In the genomic region with DNA sequence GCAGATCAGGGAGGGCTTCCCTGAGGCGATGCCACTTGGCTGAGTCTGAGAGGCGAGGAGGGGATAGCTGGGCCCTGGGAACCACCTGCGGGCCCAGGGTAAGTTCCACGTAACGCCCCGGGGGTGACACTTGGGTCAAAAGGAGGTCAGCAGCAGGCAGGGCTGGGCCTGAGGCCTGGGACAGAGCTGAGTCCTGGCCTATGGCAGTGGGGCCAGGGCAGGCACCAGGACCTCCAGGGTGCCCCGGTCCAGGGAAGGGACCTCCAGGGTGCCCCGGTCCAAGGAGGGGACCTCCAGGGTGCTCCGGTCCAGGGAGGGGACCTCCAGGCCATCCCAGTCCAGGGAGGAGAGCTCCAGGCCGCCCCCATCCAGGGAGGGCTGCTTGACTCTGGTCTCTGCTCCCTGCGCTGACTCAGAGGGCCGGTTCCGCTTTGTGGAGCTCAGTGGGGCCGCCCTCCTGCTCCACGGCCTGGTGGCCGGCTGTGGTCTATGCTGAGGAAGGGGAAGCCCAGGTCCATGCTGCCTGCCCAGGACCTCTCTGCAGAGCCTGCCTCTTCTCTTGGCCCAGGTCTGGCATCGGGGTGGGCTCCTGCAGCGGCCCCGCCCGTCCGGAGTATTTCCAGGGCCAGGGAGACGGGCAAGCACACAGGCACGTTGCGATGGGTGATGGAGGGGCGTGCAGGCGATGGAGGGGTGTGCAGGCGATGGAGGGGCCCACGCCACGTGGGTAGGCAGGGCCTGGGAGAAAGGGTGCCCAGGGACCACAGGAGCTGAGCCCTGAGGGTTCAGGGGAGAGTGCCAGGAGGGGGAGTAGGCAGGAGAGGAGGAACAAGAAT, we compare ENCODE assay signal across 8 cellular contexts. TPM values are rescaled to one million over a fixed set of nuclear protein-coding genes. Genes with fewer than 3 reads are reported as not detected.
A peak's percentile ranks its signal among the peaks of the same experiment; 100 is the strongest.
DNase-seq lines count a peak whose midpoint lies in the region; ATAC-seq and TF ChIP-seq lines count a peak whose summit lies in the region.

No MANE protein-coding gene starts in this region.

- H3K9me3 ChIP-seq in BE2C (no peaks in the 10 kb centered on the region), parathyroid adenoma (ENCODE audit: control insufficient read depth, low read length) (no peaks in the 10 kb centered on the region), HAP-1 (no peaks in the 10 kb centered on the region), hepatocyte (ENCODE audit: low read depth) (no peaks in the 10 kb centered on the region)

- H4K20me1 ChIP-seq in hepatocyte (ENCODE audit: insufficient read depth, poor library complexity, severe bottlenecking), result no peaks in the 10 kb centered on the region

- 96% methylated on average over 28 of the region's 29 CpGs for WGBS in hepatocyte (ENCODE audit: low lambda C conversion rate, missing lambda C conversion rate)

- peak overlapping the region; percentile 65 for H3K27ac ChIP-seq in parathyroid adenoma
- no peak overlapping the region for H3K27ac ChIP-seq in hepatocyte

- H3K36me3 ChIP-seq in BE2C (no peaks in the 10 kb centered on the region), parathyroid adenoma (ENCODE audit: control insufficient read depth, insufficient read depth, low read length) (no peaks in the 10 kb centered on the region), HAP-1 (replicated peaks) (no peaks in the 10 kb centered on the region), hepatocyte (replicated peaks; ENCODE audit: insufficient read depth, low read depth) (no peaks in the 10 kb centered on the region)

- H2AFZ ChIP-seq in parathyroid adenoma, result no peak overlapping the region
- H2AFZ ChIP-seq in hepatocyte, result no peak overlapping the region

- no peaks in the 10 kb centered on the region for H3K27me3 ChIP-seq in BE2C
- no peaks in the 10 kb centered on the region for H3K27me3 ChIP-seq in parathyroid adenoma (ENCODE audit: control insufficient read depth, insufficient read depth, low read length)
- no peaks in the 10 kb centered on the region for H3K27me3 ChIP-seq in HAP-1 (ENCODE audit: low read depth)
- no peaks in the 10 kb centered on the region for H3K27me3 ChIP-seq in hepatocyte

- H3K9ac ChIP-seq in parathyroid adenoma, result no peak overlapping the region

- H3K4me3 ChIP-seq in BE2C (ENCODE audit: low read depth, low read length), result no peak overlapping the region
- H3K4me3 ChIP-seq in parathyroid adenoma (ENCODE audit: low read depth, low read length), result no peak overlapping the region
- H3K4me3 ChIP-seq in HAP-1, result no peak overlapping the region
- H3K4me3 ChIP-seq in hepatocyte, result no peak overlapping the region

- in situ Hi-C loops in HAP-1 (cut with MboI; ENCODE audit: low sequenced_read_pairs), result loop anchor here (10.0 kb wide), 2 partner anchors 328 to 538 kb away; partner anchors contain the start of gene CELSR1

- H3K4me1 ChIP-seq in BE2C (peaks cover 51% of the 10 kb centered on the region), parathyroid adenoma (peaks cover 12% of the 10 kb centered on the region), HAP-1 (peaks cover 6% of the 10 kb centered on the region), hepatocyte (ENCODE audit: insufficient read depth) (peaks cover 5% of the 10 kb centered on the region)

- TF ChIP-seq CTCF in BE2C (IDR thresholded peaks at IDR 0.05; ENCODE audit: low read depth, low read length), result no peak
- no peak for TF ChIP-seq CTCF in parathyroid adenoma (IDR thresholded peaks at IDR 0.05)
- no peak for TF ChIP-seq CTCF in hepatocyte (IDR thresholded peaks at IDR 0.05; ENCODE audit: poor library complexity)

- ATAC-seq in GM21515 (IDR thresholded peaks at IDR 0.05; ENCODE audit: unreplicated experiment) (no peak), GM21723 (IDR thresholded peaks at IDR 0.05; ENCODE audit: unreplicated experiment) (no peak)

- H3K79me2 ChIP-seq in parathyroid adenoma, result no peaks in the 10 kb centered on the region
- H3K79me2 ChIP-seq in hepatocyte, result no peaks in the 10 kb centered on the region

- DNase-seq in BE2C, result peak; percentile 75
- peak; percentile 29 for DNase-seq in OCI-M1 (lab: John Stamatoyannopoulos, UW)
- peak; percentile 60 for DNase-seq in fibroblast of gingiva (ENCODE audit: low read depth)
- DNase-seq in HAP-1 (ENCODE audit: low spot score in 2 of 2), result no peak
- DNase-seq in hepatocyte (ENCODE audit: low spot score), result no peak

- H3K4me2 ChIP-seq in parathyroid adenoma (ENCODE audit: low read length) (no peak overlapping the region), hepatocyte (no peak overlapping the region)

- H3K9me2 ChIP-seq in hepatocyte (replicated peaks; ENCODE audit: insufficient read depth), result no peaks in the 10 kb centered on the region

RNA-seq across cellular contexts. Expression of gene WNT7B, which starts 19.5 kb away (rescaled TPM):
- polyA plus RNA-seq in BE2C (2012; ENCODE audit: insufficient read depth, insufficient read length, low read depth), result not detected
- total RNA-seq in hepatocyte, result 2.4 and 2.9 TPM in 2 replicates
- 1.9 and 2.0 TPM in 2 replicates for polyA plus RNA-seq in hepatocyte

Comparison
In these comparisons a context has a peak if more than half of its experiments do, and no peak if none do; other contexts are left out.
1. DNase-seq: peak in BE2C (single experiment), OCI-M1 (single experiment) and fibroblast of gingiva (single experiment); none in HAP-1 (0 of 2) and hepatocyte (single experiment).